ENCODE assay signal across 18 cellular contexts in the genomic region with DNA sequence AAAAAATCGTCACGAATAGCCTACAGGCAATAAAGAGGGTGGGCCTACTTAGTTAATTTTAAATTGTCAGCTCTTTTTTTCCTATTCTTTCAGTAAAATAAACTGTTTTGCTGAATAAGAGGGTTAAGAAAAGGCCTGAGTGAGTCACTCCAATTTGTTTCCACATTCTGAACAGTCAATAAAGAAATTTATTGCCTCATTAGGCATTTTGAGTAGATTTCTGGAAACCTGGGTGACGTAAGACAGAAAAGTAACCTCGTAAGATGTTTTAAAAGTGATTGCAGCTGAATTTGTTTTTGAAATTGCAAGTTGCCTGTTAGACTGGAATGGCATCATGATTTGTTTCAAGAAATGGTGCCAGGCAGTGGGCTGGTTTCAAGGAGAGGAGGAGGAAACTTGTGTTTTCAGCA.
DNase-seq lines count a peak whose midpoint lies in the region; ATAC-seq and TF ChIP-seq lines count a peak whose summit lies in the region.
"Had no signal": no experiment of that assay in that cellular context is flagged by ENCODE, and none has a peak within 500 bp of the region (broad histone marks: within the 10 kb centered on the region; RNA-seq: fewer than 3 reads in every experiment).

No MANE protein-coding gene starts in this region.

- H3K9ac ChIP-seq in endodermal cell (ENCODE audit: extremely low read depth, low read length, poor library complexity, severe bottlenecking), result no peak overlapping the region

- peaks cover 3% of the 10 kb centered on the region for H3K4me1 Mint-ChIP-seq in endodermal cell
- H3K4me1 Mint-ChIP-seq: activated T-helper 17 cell treated with anti-CD3 and anti-CD28 coated beads, Interleukin-2, amount 50 U/mL, for 72 hours; T-helper 17 cell had no signal

- peak; percentile 7 for DNase-seq in AG09319 (ENCODE audit: extremely low read depth, low read depth)
- peak; percentile 31 for DNase-seq in SIG-M5 (lab: John Stamatoyannopoulos, UW)
- DNase-seq in fibroblast of peridontal ligament (ENCODE audit: extremely low read depth), result peak; percentile 59
- peak; percentile 55 for DNase-seq in putamen (ENCODE audit: low spot score)
- no peak for DNase-seq in COLO668 (lab: John Stamatoyannopoulos, UW; ENCODE audit: unreplicated experiment)
- DNase-seq in NCI-H524 (lab: John Stamatoyannopoulos, UW), result no peak
- DNase-seq in endodermal cell, result no peak
- DNase-seq: activated CD4-positive, alpha-beta T cell treated with anti-CD3 and anti-CD28 coated beads, Interleukin-2, amount 50 U/mL, for 1 hour; aorta; effector CD8-positive, alpha-beta T cell; left ventricle myocardium superior; NCI-H1105 treated with DMSO at 0.1 percent for 48 hours; T-helper 17 cell had no signal

- H3K9me3 Mint-ChIP-seq in endodermal cell, result peaks cover 3% of the 10 kb centered on the region

- no peaks in the 10 kb centered on the region for H3K9me3 ChIP-seq in endodermal cell (ENCODE audit: control insufficient read depth, low read length)
- H3K9me3 ChIP-seq: HAP-1, neutrophil had no signal

- no peak overlapping the region for H3K27ac ChIP-seq in endodermal cell (ENCODE audit: low read depth, low read length)
- H3K27ac ChIP-seq: C4-2B, neutrophil had no signal

- H3K4me1 ChIP-seq in endodermal cell (ENCODE audit: control insufficient read depth, insufficient read depth, low read length), result no peaks in the 10 kb centered on the region

- H3K27me3 Mint-ChIP-seq in endodermal cell (ENCODE audit: insufficient read depth), result no peaks in the 10 kb centered on the region
- H3K27me3 Mint-ChIP-seq: activated T-helper 17 cell treated with anti-CD3 and anti-CD28 coated beads, Interleukin-2, amount 50 U/mL, for 72 hours; T-helper 17 cell had no signal

- H3K4me3 ChIP-seq in endodermal cell (ENCODE audit: low read length), result no peak overlapping the region
- H3K4me3 ChIP-seq: HAP-1 had no signal

- no peak overlapping the region for H3K4me3 Mint-ChIP-seq in endodermal cell
- H3K4me3 Mint-ChIP-seq: activated T-helper 17 cell treated with anti-CD3 and anti-CD28 coated beads, Interleukin-2, amount 50 U/mL, for 72 hours; T-helper 17 cell had no signal

- H3K27ac Mint-ChIP-seq in endodermal cell, result no peak overlapping the region
- H3K27ac Mint-ChIP-seq: activated T-helper 17 cell treated with anti-CD3 and anti-CD28 coated beads, Interleukin-2, amount 50 U/mL, for 72 hours; T-helper 17 cell had no signal

- WGBS in endodermal cell (ENCODE audit: insufficient coverage in 1 of 2, insufficient read length in 1 of 2), 2 experiments, result 93 to 95% methylated on average over 2 to 4 of the region's 4 CpGs

- no peak for ATAC-seq in HG03442 (IDR thresholded peaks at IDR 0.05; ENCODE audit: unreplicated experiment)
- ATAC-seq: activated T-helper 17 cell treated with anti-CD3 and anti-CD28 coated beads, Interleukin-2, amount 50 U/mL, for 72 hours; left ventricle myocardium superior; T-helper 17 cell had no signal

- no peaks in the 10 kb centered on the region for H3K36me3 Mint-ChIP-seq in endodermal cell (ENCODE audit: low read depth)

- TF ChIP-seq CTCF in AG09319 (IDR thresholded peaks at IDR 0.05; ENCODE audit: low read depth, low read length) (no peak), endodermal cell (conservative IDR thresholded peaks at IDR 0.05) (no peak)

- H3K36me3 ChIP-seq in endodermal cell (ENCODE audit: control insufficient read depth, insufficient read depth, low read length), result no peaks in the 10 kb centered on the region
- H3K36me3 ChIP-seq: HAP-1, neutrophil had no signal

- H3K27me3 ChIP-seq in endodermal cell (ENCODE audit: control insufficient read depth, insufficient read depth, low read length, poor library complexity, severe bottlenecking), result no peaks in the 10 kb centered on the region
- H3K27me3 ChIP-seq: neutrophil had no signal

Comparison
In these comparisons a context has a peak if more than half of its experiments do, and no peak if none do; other contexts are left out.
1. DNase-seq: peak in AG09319 (single experiment), SIG-M5 (single experiment), fibroblast of peridontal ligament (single experiment) and putamen (single experiment); none in COLO668 (single experiment), NCI-H524 (0 of 2) and endodermal cell (single experiment).